Comparison of ENCODE assay signal across 16 cellular contexts in genomic region chr1:225498539-225499135, GRCh38.
DNase-seq lines count a peak whose midpoint lies in the region; ATAC-seq and TF ChIP-seq lines count a peak whose summit lies in the region.
"Had no signal": no experiment of that assay in that cellular context is flagged by ENCODE, and none has a peak within 500 bp of the region (broad histone marks: within the 10 kb centered on the region; RNA-seq: fewer than 3 reads in every experiment).

No MANE protein-coding gene starts in this region.

- peaks cover 8 to 55% of the 10 kb centered on the region in 2 donors for H3K27me3 Mint-ChIP-seq in CD8-positive, alpha-beta memory T cell

- intact Hi-C loops in lower lobe of right lung (cut with DNase I), result no loop called here

- H3K36me3 ChIP-seq in osteoblast (ENCODE audit: insufficient read depth, low read length) (peaks cover 60% of the 10 kb centered on the region), lower lobe of right lung (peaks cover 13% of the 10 kb centered on the region)
- no peaks in the 10 kb centered on the region for H3K36me3 ChIP-seq in CD8-positive, alpha-beta memory T cell (ENCODE audit: insufficient read depth, low read length)
- H3K36me3 ChIP-seq: Peyer's patch had no signal

- H4K20me1 ChIP-seq in osteoblast (ENCODE audit: insufficient read depth, low read length), result peaks cover 16% of the 10 kb centered on the region

- peaks cover 0 to 6% (median 0%) of the 10 kb centered on the region in 3 donors for H3K4me1 Mint-ChIP-seq in CD8-positive, alpha-beta memory T cell

- DNase-seq in GM04503 (ENCODE audit: low read depth) (peak; percentile 31), NCI-H2171 treated with DMSO at 0.1 percent for 48 hours (lab: John Stamatoyannopoulos, UW) (peak; percentile 67), dedifferentiated amniotic fluid mesenchymal stem cell (ENCODE audit: extremely low spot score) (peak; percentile 43), osteoblast (ENCODE audit: insufficient read length, low spot score, missing footprints) (peak; percentile 25), lower lobe of right lung (no peak), HK-2 (ENCODE audit: unreplicated experiment) (no peak)
- no peak for DNase-seq in CD8-positive, alpha-beta memory T cell
- DNase-seq: activated CD4-positive, CD25-positive, alpha-beta regulatory T cell treated with anti-CD3 and anti-CD28 coated beads, Interleukin-2, amount 50 U/mL, for 72 hours; activated naive CD8-positive, alpha-beta T cell treated with anti-CD3 and anti-CD28 coated beads, Interleukin-2, amount 50 U/mL, for 24 hours; C1 segment of cervical spinal cord; left cardiac atrium; NCI-H510A treated with DMSO at 0.1 percent for 48 hours; Peyer's patch; testis had no signal

- H3K36me3 Mint-ChIP-seq in CD8-positive, alpha-beta memory T cell, result no peaks in the 10 kb centered on the region

- peak overlapping the region; percentile 30 for H3K27ac ChIP-seq in osteoblast (ENCODE audit: low read depth, low read length)
- no peak overlapping the region for H3K27ac ChIP-seq in lower lobe of right lung
- no peak overlapping the region for H3K27ac ChIP-seq in CD8-positive, alpha-beta memory T cell (ENCODE audit: low read depth, low read length)
- H3K27ac ChIP-seq: Peyer's patch, testis had no signal

- no peak overlapping the region for H2AFZ ChIP-seq in osteoblast (ENCODE audit: low read length)

- H3K27me3 ChIP-seq in osteoblast (ENCODE audit: insufficient read depth, low read length) (no peaks in the 10 kb centered on the region), lower lobe of right lung (ENCODE audit: low read depth) (no peaks in the 10 kb centered on the region)
- no peaks in the 10 kb centered on the region for H3K27me3 ChIP-seq in CD8-positive, alpha-beta memory T cell (ENCODE audit: insufficient read depth, low read length, poor library complexity, severe bottlenecking)
- H3K27me3 ChIP-seq: Peyer's patch, testis had no signal

- H3K9me3 ChIP-seq in osteoblast (ENCODE audit: low read depth, low read length), result no peaks in the 10 kb centered on the region
- H3K9me3 ChIP-seq in lower lobe of right lung, result no peaks in the 10 kb centered on the region
- H3K9me3 ChIP-seq in CD8-positive, alpha-beta memory T cell (ENCODE audit: low read length), result no peaks in the 10 kb centered on the region
- H3K9me3 ChIP-seq: Peyer's patch, testis had no signal

- no peak overlapping the region for H3K27ac Mint-ChIP-seq in CD8-positive, alpha-beta memory T cell
- H3K27ac Mint-ChIP-seq: activated naive CD8-positive, alpha-beta T cell treated with anti-CD3 and anti-CD28 coated beads, Interleukin-2, amount 50 U/mL, for 24 hours had no signal

- no peak for ATAC-seq in lower lobe of right lung
- no peak for ATAC-seq in HG02981 (IDR thresholded peaks at IDR 0.05; ENCODE audit: unreplicated experiment)
- ATAC-seq: activated naive CD8-positive, alpha-beta T cell treated with anti-CD3 and anti-CD28 coated beads, Interleukin-2, amount 50 U/mL, for 24 hours; HepG2 had no signal

- no peaks in the 10 kb centered on the region for H3K79me2 ChIP-seq in osteoblast (ENCODE audit: insufficient read depth, low read length)

- H3K4me3 ChIP-seq in osteoblast (ENCODE audit: insufficient read depth, low read length) (no peak overlapping the region), lower lobe of right lung (no peak overlapping the region)
- H3K4me3 ChIP-seq in CD8-positive, alpha-beta memory T cell (ENCODE audit: low read length), result no peak overlapping the region
- H3K4me3 ChIP-seq: Peyer's patch, testis had no signal

- CTCF ChIA-PET in CD8-positive, alpha-beta memory T cell (lab: Charles Lee), result interaction anchor here (1.3 kb wide), 1 partner anchor 24 kb away, joined by 3 read pairs; no protein-coding TSS in a partner anchor

- no peak overlapping the region for H3K4me3 Mint-ChIP-seq in CD8-positive, alpha-beta memory T cell
- H3K4me3 Mint-ChIP-seq: activated naive CD8-positive, alpha-beta T cell treated with anti-CD3 and anti-CD28 coated beads, Interleukin-2, amount 50 U/mL, for 24 hours had no signal

- no peaks in the 10 kb centered on the region for H3K9me3 Mint-ChIP-seq in CD8-positive, alpha-beta memory T cell
- H3K9me3 Mint-ChIP-seq: activated naive CD8-positive, alpha-beta T cell treated with anti-CD3 and anti-CD28 coated beads, Interleukin-2, amount 50 U/mL, for 24 hours had no signal

- no peak overlapping the region for H3K4me2 ChIP-seq in osteoblast (ENCODE audit: insufficient read depth, low read length)

- POLR2A ChIA-PET in CD8-positive, alpha-beta memory T cell (lab: Charles Lee), result no interaction called here

- peaks cover 7% of the 10 kb centered on the region for H3K4me1 ChIP-seq in osteoblast (ENCODE audit: insufficient read depth, low read length)
- H3K4me1 ChIP-seq in lower lobe of right lung, result no peaks in the 10 kb centered on the region
- no peaks in the 10 kb centered on the region for H3K4me1 ChIP-seq in CD8-positive, alpha-beta memory T cell (ENCODE audit: insufficient read depth, low read length)
- H3K4me1 ChIP-seq: Peyer's patch, testis had no signal

- TF ChIP-seq CTCF in osteoblast (IDR thresholded peaks at IDR 0.05; ENCODE audit: extremely low read depth, low read depth, low read length), result no peak
- TF ChIP-seq CTCF in lower lobe of right lung (IDR thresholded peaks at IDR 0.05), result no peak

Comparison
In these comparisons a context has a peak if more than half of its experiments do, and no peak if none do; other contexts are left out.
1. DNase-seq: peak in GM04503 (single experiment), NCI-H2171 treated with DMSO at 0.1 percent for 48 hours (single experiment), dedifferentiated amniotic fluid mesenchymal stem cell (single experiment) and osteoblast (single experiment); none in lower lobe of right lung (single experiment), CD8-positive, alpha-beta memory T cell (0 of 5) and HK-2 (single experiment).